13 cellular contexts compared by ENCODE assay signal in the genomic region with DNA sequence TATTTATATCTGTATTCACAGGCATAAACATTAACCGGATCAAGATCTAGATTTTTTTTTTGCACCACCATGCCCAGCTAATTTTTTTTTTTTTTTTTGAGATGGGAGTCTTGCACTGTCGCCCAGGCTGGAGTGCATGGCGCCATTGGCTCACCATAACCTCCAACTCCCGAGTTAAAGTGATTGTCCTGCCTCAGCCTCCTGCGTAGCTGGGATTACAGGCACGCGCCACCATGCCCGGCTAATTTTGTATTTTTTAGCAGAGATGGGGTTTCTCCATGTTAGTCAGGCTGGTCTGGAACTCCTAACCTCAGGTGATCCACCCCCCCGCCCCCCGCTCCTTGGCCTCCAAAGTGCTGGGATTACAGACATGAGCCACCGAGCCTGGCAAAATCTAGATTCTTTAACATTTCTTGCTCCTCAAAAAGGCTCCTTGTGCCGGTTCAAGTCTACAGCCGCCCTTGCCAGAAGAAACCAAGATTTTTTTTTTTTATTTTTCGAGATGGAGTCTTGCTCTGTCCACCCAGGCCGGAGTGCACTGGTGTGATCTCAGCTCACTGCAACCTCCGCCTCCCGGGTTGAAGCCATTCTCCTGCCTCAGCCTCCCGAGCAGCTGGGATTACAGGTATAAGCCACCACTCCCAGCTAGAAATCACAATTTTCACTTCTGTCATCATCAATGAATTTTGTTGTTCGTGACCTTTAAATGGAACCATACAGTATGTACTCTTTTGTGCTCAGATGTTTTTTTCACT. TPM values are rescaled to one million over a fixed set of nuclear protein-coding genes. Genes with fewer than 3 reads are reported as not detected.
DNase-seq lines count a peak whose midpoint lies in the region; ATAC-seq, FAIRE-seq and TF ChIP-seq lines count a peak whose summit lies in the region.
"Had no signal": no experiment of that assay in that cellular context is flagged by ENCODE, and none has a peak within 500 bp of the region (broad histone marks: within the 10 kb centered on the region; RNA-seq: fewer than 3 reads in every experiment).

No MANE protein-coding gene starts in this region.

- H3K4me3 ChIP-seq in liver (ENCODE audit: low read depth in 1 of 3, low read length in 3 of 3) (no peak overlapping the region), HepG2 (replicated peaks in 1 of 3; ENCODE audit: insufficient read depth in 1 of 3, low read depth in 2 of 3, low read length in 3 of 3) (no peak overlapping the region), upper lobe of left lung (no peak overlapping the region)
- H3K4me3 ChIP-seq: PC-9 had no signal

- H3K36me3 ChIP-seq in liver (ENCODE audit: control insufficient read depth in 4 of 4, insufficient read depth in 3 of 4, low read depth in 1 of 4, low read length in 3 of 4) (no peaks in the 10 kb centered on the region), HepG2 (replicated peaks in 1 of 2; ENCODE audit: control insufficient read depth in 1 of 2, insufficient read depth in 2 of 2, low read length in 2 of 2) (no peaks in the 10 kb centered on the region), upper lobe of left lung (no peaks in the 10 kb centered on the region)

- POLR2A ChIA-PET in HepG2 (lab: Yijun Ruan, JAX), result no interaction called here
- POLR2A ChIA-PET in activated CD4-positive, alpha-beta memory T cell treated with anti-CD3 and anti-CD28 coated beads for 36 hours (lab: Charles Lee), result interaction anchor here (1.0 to 11.1 kb wide), 3 partner anchors 12 to 39 kb away, joined by 3 to 185 read pairs (median 3); a partner anchor contains a TSS

- H3K4me1 Mint-ChIP-seq in activated CD4-positive, alpha-beta memory T cell treated with anti-CD3 and anti-CD28 coated beads for 36 hours (ENCODE audit: low read depth), result peaks cover 30% of the 10 kb centered on the region
- peaks cover 19% of the 10 kb centered on the region for H3K4me1 Mint-ChIP-seq in memory B cell

- no peak for TF ChIP-seq POLR2A in HepG2 (IDR thresholded peaks at IDR 0.05; ENCODE audit: insufficient read depth in 1 of 2, low read depth in 2 of 2, low read length in 2 of 2)
- TF ChIP-seq POLR2A in upper lobe of left lung (IDR thresholded peaks at IDR 0.05), result no peak

- H3K27ac ChIP-seq in liver (ENCODE audit: low read depth in 1 of 2, low read length in 2 of 2) (peak overlapping the region; percentile 7 to 46), HepG2 (ENCODE audit: extremely low read length, insufficient read depth, low read length) (no peak overlapping the region), upper lobe of left lung (peak overlapping the region in 3 of 4 donors; percentile 13 to 64 (median 46))
- H3K27ac ChIP-seq: PC-9 had no signal

- H3K27me3 ChIP-seq in liver (ENCODE audit: control insufficient read depth in 4 of 4, insufficient read depth in 4 of 4, low read length in 3 of 4), result peaks cover 0 to 5% (median 1%) of the 10 kb centered on the region in 4 donors
- no peaks in the 10 kb centered on the region for H3K27me3 ChIP-seq in HepG2 (ENCODE audit: control insufficient read depth in 1 of 2, insufficient read depth in 2 of 2, low read length in 2 of 2)
- H3K27me3 ChIP-seq in upper lobe of left lung, result no peaks in the 10 kb centered on the region

- TF ChIP-seq CTCF in liver (IDR thresholded peaks at IDR 0.05; ENCODE audit: low read depth, low read length, missing input control), result no peak
- no peak for TF ChIP-seq CTCF in HepG2 (CRISPR knock-in tag; IDR thresholded peaks at IDR 0.05)
- no peak for TF ChIP-seq CTCF in upper lobe of left lung (IDR thresholded peaks at IDR 0.05)

- peaks cover 8% of the 10 kb centered on the region for H3K36me3 Mint-ChIP-seq in activated CD4-positive, alpha-beta memory T cell treated with anti-CD3 and anti-CD28 coated beads for 36 hours
- H3K36me3 Mint-ChIP-seq in memory B cell, result no peaks in the 10 kb centered on the region

- H3K79me2 ChIP-seq in HepG2 (ENCODE audit: insufficient read depth, low read length), result no peaks in the 10 kb centered on the region

- H3K9ac ChIP-seq in liver (ENCODE audit: low read depth in 1 of 2, low read length in 2 of 2) (no peak overlapping the region), HepG2 (ENCODE audit: insufficient read depth, low read depth, low read length) (no peak overlapping the region)

- intact Hi-C loops in HepG2 (cut with micrococcal nuclease; ENCODE audit: unreplicated experiment), result no loop called here
- intact Hi-C loops in activated CD4-positive, alpha-beta memory T cell treated with anti-CD3 and anti-CD28 coated beads for 36 hours (cut with micrococcal nuclease), result no loop called here

- TF ChIP-seq EP300 in HepG2 (IDR thresholded peaks at IDR 0.05; ENCODE audit: low read depth in 2 of 2, low read length in 2 of 2) (no peak), HepG2 (CRISPR knock-in tag; IDR thresholded peaks at IDR 0.05; ENCODE audit: borderline replicate concordance) (no peak), upper lobe of left lung (IDR thresholded peaks at IDR 0.05) (no peak)

- no TSS peak for BruUV-seq in HepG2 (replicated peaks; lab: Mats Ljungman, UMichigan)

- H3K27me3 Mint-ChIP-seq in activated CD4-positive, alpha-beta memory T cell treated with anti-CD3 and anti-CD28 coated beads for 36 hours, result no peaks in the 10 kb centered on the region
- H3K27me3 Mint-ChIP-seq in memory B cell, result no peaks in the 10 kb centered on the region

- WGBS in liver, result 83% methylated on average over 19 of the region's 19 CpGs
- WGBS in HepG2 (ENCODE audit: low lambda C conversion rate), result 89% methylated on average over 19 of the region's 19 CpGs
- 84 to 89% methylated on average over 18 to 19 of the region's 19 CpGs for WGBS in upper lobe of left lung, 2 donors

- no peak for DNase-seq in HepG2 (ENCODE audit: low spot score)
- no peak for DNase-seq in activated CD4-positive, alpha-beta memory T cell treated with anti-CD3 and anti-CD28 coated beads for 36 hours
- no peak for DNase-seq in memory B cell (ENCODE audit: low spot score in 2 of 2)
- no peak for DNase-seq in upper lobe of left lung
- no peak for DNase-seq in stimulated activated CD4-positive, alpha-beta T cell treated with anti-CD3 and anti-CD28 coated beads, Interleukin-4, amount 100 ng/mL, for 1 hour
- DNase-seq: amygdala, DMS79, KG1, NCI-H1417 treated with DMSO at 0.1 percent for 48 hours, PC-9 had no signal

- H4K20me1 ChIP-seq in HepG2 (ENCODE audit: insufficient read depth, low read length), result no peaks in the 10 kb centered on the region

- H2AFZ ChIP-seq in HepG2 (ENCODE audit: low read length), result no peak overlapping the region
- H2AFZ ChIP-seq: PC-9 had no signal

- H3K27ac Mint-ChIP-seq in activated CD4-positive, alpha-beta memory T cell treated with anti-CD3 and anti-CD28 coated beads for 36 hours, result peak overlapping the region; percentile 89
- H3K27ac Mint-ChIP-seq in memory B cell, result peak overlapping the region; percentile 87

- no peak overlapping the region for H3K4me2 ChIP-seq in HepG2 (ENCODE audit: low read depth, low read length)
- H3K4me2 ChIP-seq: PC-9 had no signal

- H3K4me3 Mint-ChIP-seq in activated CD4-positive, alpha-beta memory T cell treated with anti-CD3 and anti-CD28 coated beads for 36 hours, result peak overlapping the region; percentile 70
- H3K4me3 Mint-ChIP-seq in memory B cell, result peak overlapping the region; percentile 59

- no peaks in the 10 kb centered on the region for H3K9me3 Mint-ChIP-seq in activated CD4-positive, alpha-beta memory T cell treated with anti-CD3 and anti-CD28 coated beads for 36 hours
- no peaks in the 10 kb centered on the region for H3K9me3 Mint-ChIP-seq in memory B cell

- no peak for FAIRE-seq in HepG2 (lab: Jason Lieb, UNC)

- H3K9me3 ChIP-seq in liver (ENCODE audit: control insufficient read depth in 4 of 4, low read length in 3 of 4) (no peaks in the 10 kb centered on the region), HepG2 (ENCODE audit: low read length) (no peaks in the 10 kb centered on the region), upper lobe of left lung (no peaks in the 10 kb centered on the region)

- CTCF ChIA-PET in HepG2 (lab: Yijun Ruan, JAX; ENCODE audit: low intra/inter-chr PET ratio, low total read pairs), result no interaction called here
- CTCF ChIA-PET in activated CD4-positive, alpha-beta memory T cell treated with anti-CD3 and anti-CD28 coated beads for 36 hours (lab: Charles Lee), result interaction anchor here (1.4 to 2.2 kb wide), 2 partner anchors 12 to 40 kb away, joined by 5 to 6 read pairs; no protein-coding TSS in a partner anchor

- H3K4me1 ChIP-seq in liver (ENCODE audit: control insufficient read depth in 4 of 4, insufficient read depth in 4 of 4, low read length in 3 of 4) (peaks cover 0 to 7% (median under 1%) of the 10 kb centered on the region in 4 donors), HepG2 (ENCODE audit: insufficient read depth, low read length) (no peaks in the 10 kb centered on the region), upper lobe of left lung (peaks cover 5 to 18% (median 13%) of the 10 kb centered on the region in 4 donors)

- TF ChIP-seq RAD21 in liver (IDR thresholded peaks at IDR 0.05) (no peak), HepG2 (CRISPR knock-in tag; IDR thresholded peaks at IDR 0.05) (no peak)

- ATAC-seq in HepG2, result no peak
- no peak for ATAC-seq in memory B cell (ENCODE audit: low read depth)
- ATAC-seq in upper lobe of left lung (ENCODE audit: low FRiP score in 2 of 2), result no peak
- no peak for ATAC-seq in GM19452 (IDR thresholded peaks at IDR 0.05; ENCODE audit: unreplicated experiment)
- no peak for ATAC-seq in GM18502 (IDR thresholded peaks at IDR 0.05; ENCODE audit: poor library complexity, unreplicated experiment)

- in situ Hi-C loops in HepG2 (cut with HindIII; ENCODE audit: extremely low pct_ligation_motif_present, low pct_unique_long_range_greater_than_20kb), result no loop called here

RNA-seq across cellular contexts. Expression of a gene that starts 36.9 kb away (rescaled TPM):
- total RNA-seq in liver (10 to 100 TPM; 10.9 to 20.6 TPM), HepG2 (2016; rRNA removed; fragmentation: Illumina TruSeq; extraction: Trizol) (22.6 and 39.3 TPM in 2 replicates), upper lobe of left lung (100 to 1,000 TPM in 2 of 6 donors, 10 to 100 TPM in 4; 43.0 to 148 (median 63.4) TPM)
- polyA plus RNA-seq in liver (1 to 10 TPM; 2.1 to 3.2 TPM), HepG2 (2011; rRNA removed) (282 and 580 TPM in 2 replicates)
- total RNA-seq in HepG2 (2016; cell fraction: cytosol; rRNA removed; fragmentation: Illumina TruSeq; extraction: Trizol; ENCODE audit: low read depth), result 4.1 and 6.1 TPM in 2 replicates
- total RNA-seq in HepG2 (2016; cell fraction: insoluble cytoplasmic fraction; rRNA removed; fragmentation: Illumina TruSeq; extraction: Trizol), result 23.5 and 38.0 TPM in 2 replicates
- 8.7 and 10.8 TPM in 2 replicates for total RNA-seq in HepG2 (2016; cell fraction: membrane; rRNA removed; fragmentation: Illumina TruSeq; extraction: Trizol)
- 44.8 and 53.2 TPM in 2 replicates for total RNA-seq in HepG2 (2016; cell fraction: nucleus; rRNA removed; fragmentation: Illumina TruSeq; extraction: Trizol)
- 309 and 461 TPM in 2 replicates for polyA plus RNA-seq in HepG2 (2011; cell fraction: cytosol; rRNA removed)
- 109 and 185 TPM in 2 replicates for polyA plus RNA-seq in HepG2 (2011; cell fraction: nucleus; rRNA removed)
- polyA plus RNA-seq in HepG2 (2012), result 113 and 491 TPM in 2 replicates
- 1.8 and 2.1 TPM in 2 replicates for polyA plus RNA-seq in HepG2 (2016; cell fraction: cytosol; fragmentation: Illumina TruSeq; extraction: Trizol; ENCODE audit: low read depth)
- 10.2 and 12.0 TPM in 2 replicates for polyA plus RNA-seq in HepG2 (2016; cell fraction: insoluble cytoplasmic fraction; fragmentation: Illumina TruSeq; extraction: Trizol; ENCODE audit: low read depth)
- 3.1 and 4.6 TPM in 2 replicates for polyA plus RNA-seq in HepG2 (2016; cell fraction: membrane; fragmentation: Illumina TruSeq; extraction: Trizol; ENCODE audit: low read depth)
- polyA plus RNA-seq in HepG2 (2016; cell fraction: nucleus; fragmentation: Illumina TruSeq; extraction: Trizol; ENCODE audit: insufficient read depth, low read depth), result 49.3 and 51.9 TPM in 2 replicates
- 79.9 and 1,387 TPM in 2 replicates for polyA minus RNA-seq in HepG2 (2011; rRNA and poly(A)+ RNA removed; ENCODE audit: low replicate concordance)
- 227 and 431 TPM in 2 replicates for polyA minus RNA-seq in HepG2 (2011; cell fraction: cytosol; rRNA and poly(A)+ RNA removed)
- polyA minus RNA-seq in HepG2 (2011; cell fraction: nucleus; rRNA and poly(A)+ RNA removed), result 200 and 331 TPM in 2 replicates
- 100 to 1,000 TPM; 310 to 315 TPM for total RNA-seq in activated CD4-positive, alpha-beta memory T cell treated with anti-CD3 and anti-CD28 coated beads for 36 hours

RNA-seq across cellular contexts. Expression of a gene that starts 59.6 kb away (rescaled TPM):
- total RNA-seq in liver (1 to 10 TPM; 4.1 to 9.2 TPM), HepG2 (2016; rRNA removed; fragmentation: Illumina TruSeq; extraction: Trizol) (2.2 and 3.0 TPM in 2 replicates), upper lobe of left lung (10 to 100 TPM; 14.7 to 25.1 (median 18.4) TPM)
- polyA plus RNA-seq in liver (1 to 10 TPM; 2.3 to 3.3 TPM), HepG2 (2011; rRNA removed) (2.4 and 2.9 TPM in 2 replicates)
- total RNA-seq in HepG2 (2016; cell fraction: cytosol; rRNA removed; fragmentation: Illumina TruSeq; extraction: Trizol; ENCODE audit: low read depth), result 0.40 and 0.79 TPM in 2 replicates
- 1.9 and 2.6 TPM in 2 replicates for total RNA-seq in HepG2 (2016; cell fraction: insoluble cytoplasmic fraction; rRNA removed; fragmentation: Illumina TruSeq; extraction: Trizol)
- 1.6 and 1.8 TPM in 2 replicates for total RNA-seq in HepG2 (2016; cell fraction: membrane; rRNA removed; fragmentation: Illumina TruSeq; extraction: Trizol)
- total RNA-seq in HepG2 (2016; cell fraction: nucleus; rRNA removed; fragmentation: Illumina TruSeq; extraction: Trizol), result 3.4 and 3.8 TPM in 2 replicates
- 1.2 and 1.3 TPM in 2 replicates for polyA plus RNA-seq in HepG2 (2011; cell fraction: cytosol; rRNA removed)
- polyA plus RNA-seq in HepG2 (2011; cell fraction: nucleus; rRNA removed), result 4.7 and 5.1 TPM in 2 replicates
- polyA plus RNA-seq in HepG2 (2012), result 2.9 and 4.3 TPM in 2 replicates
- 0.14 and 0.19 TPM in 2 replicates for polyA plus RNA-seq in HepG2 (2016; cell fraction: cytosol; fragmentation: Illumina TruSeq; extraction: Trizol; ENCODE audit: low read depth)
- 2.9 and 3.1 TPM in 2 replicates for polyA plus RNA-seq in HepG2 (2016; cell fraction: insoluble cytoplasmic fraction; fragmentation: Illumina TruSeq; extraction: Trizol; ENCODE audit: low read depth)
- polyA plus RNA-seq in HepG2 (2016; cell fraction: membrane; fragmentation: Illumina TruSeq; extraction: Trizol; ENCODE audit: low read depth), result 0.69 and 0.73 TPM in 2 replicates
- 6.6 and 7.8 TPM in 2 replicates for polyA plus RNA-seq in HepG2 (2016; cell fraction: nucleus; fragmentation: Illumina TruSeq; extraction: Trizol; ENCODE audit: insufficient read depth, low read depth)
- polyA minus RNA-seq in HepG2 (2011; rRNA and poly(A)+ RNA removed; ENCODE audit: low replicate concordance), result 4.0 and 8.3 TPM in 2 replicates
- polyA minus RNA-seq in HepG2 (2011; cell fraction: cytosol; rRNA and poly(A)+ RNA removed), result 1.7 and 1.9 TPM in 2 replicates
- polyA minus RNA-seq in HepG2 (2011; cell fraction: nucleus; rRNA and poly(A)+ RNA removed), result 2.8 and 3.6 TPM in 2 replicates
- 10 to 100 TPM; 16.7 to 17.1 TPM for total RNA-seq in activated CD4-positive, alpha-beta memory T cell treated with anti-CD3 and anti-CD28 coated beads for 36 hours
